ENCODE assay signal across 1 cellular context in genomic region chr19:29217591-29217990, GRCh38.
TF ChIP-seq lines count a peak whose summit lies in the region.

No MANE protein-coding gene starts in this region.

TF ChIP-seq in A549, 52 proteins besides CTCF, POLR2A, EP300 and RAD21 (continued from another document):
- TF ChIP-seq PBX3 (IDR thresholded peaks at IDR 0.05) (no peak), CBX2 (IDR thresholded peaks at IDR 0.05; ENCODE audit: borderline replicate concordance, low read depth) (no peak), MAX (IDR thresholded peaks at IDR 0.05) (no peak), PHF8 (IDR thresholded peaks at IDR 0.05; ENCODE audit: borderline replicate concordance, low read depth) (no peak), ESRRA (IDR thresholded peaks at IDR 0.05; ENCODE audit: borderline replicate concordance, low read length) (no peak), HEYL (CRISPR knock-in tag; IDR thresholded peaks at IDR 0.05) (no peak), RNF2 (IDR thresholded peaks at IDR 0.05; ENCODE audit: borderline replicate concordance, low read depth) (no peak), CEBPB (IDR thresholded peaks at IDR 0.05) (no peak), CHD2 (IDR thresholded peaks at IDR 0.05; ENCODE audit: low read length, partially characterized antibody) (no peak), JUN (IDR thresholded peaks at IDR 0.05) (no peak), TP53 (CRISPR knock-in tag; IDR thresholded peaks at IDR 0.05) (no peak), SMC3 (IDR thresholded peaks at IDR 0.05) (no peak), RCOR1 (IDR thresholded peaks at IDR 0.05; ENCODE audit: low read depth, low read length) (no peak), KDM5A (IDR thresholded peaks at IDR 0.05) (no peak), RFX5 (IDR thresholded peaks at IDR 0.05) (no peak), TFCP2L1 (CRISPR knock-in tag; IDR thresholded peaks at IDR 0.05) (no peak), HES2 (IDR thresholded peaks at IDR 0.05) (no peak)
TF ChIP-seq in A549: peak in this region for 0.
